Comparison of ENCODE assay signal across 17 cellular contexts in genomic region chr6:53514677-53515076, GRCh38. TPM values are rescaled to one million over a fixed set of nuclear protein-coding genes. Genes with fewer than 3 reads are reported as not detected.
A peak's percentile ranks its signal among the peaks of the same experiment; 100 is the strongest.
DNase-seq lines count a peak whose midpoint lies in the region; ATAC-seq and TF ChIP-seq lines count a peak whose summit lies in the region.
"Had no signal": no experiment of that assay in that cellular context is flagged by ENCODE, and none has a peak within 500 bp of the region (broad histone marks: within the 10 kb centered on the region; RNA-seq: fewer than 3 reads in every experiment).

No MANE protein-coding gene starts in this region.

- H3K27ac Mint-ChIP-seq in nephron: peak overlapping the region in 2 of 3 experiments; percentile 27 to 36
- H3K27ac Mint-ChIP-seq: CD8-positive, alpha-beta T cell had no signal

- peaks cover 32% of the 10 kb centered on the region for H3K36me3 Mint-ChIP-seq in nephron (ENCODE audit: low read depth)

- peak overlapping the region; percentile 93 for H3K27ac ChIP-seq in 22Rv1
- peak overlapping the region; percentile 83 for H3K27ac ChIP-seq in VCaP
- H3K27ac ChIP-seq: C4-2B, GM23248, HL-60 had no signal

- no peaks in the 10 kb centered on the region for H3K27me3 Mint-ChIP-seq in nephron (ENCODE audit: low read depth)

- ATAC-seq in left lobe of liver (peak; percentile 76), GM18519 (IDR thresholded peaks at IDR 0.05; ENCODE audit: low FRiP score, unreplicated experiment) (no peak)
- ATAC-seq: CD8-positive, alpha-beta T cell; HCT116 had no signal

- peaks cover 24% of the 10 kb centered on the region for H3K4me1 Mint-ChIP-seq in nephron

- no peaks in the 10 kb centered on the region for H3K9me3 Mint-ChIP-seq in nephron
- H3K9me3 Mint-ChIP-seq: CD8-positive, alpha-beta T cell had no signal

- TF ChIP-seq CTCF in 22Rv1 (IDR thresholded peaks at IDR 0.05) (no peak), VCaP (conservative IDR thresholded peaks at IDR 0.05) (no peak), nephron (IDR thresholded peaks at IDR 0.05; ENCODE audit: unreplicated experiment in 3 of 3) (no peak)

- DNase-seq in left lobe of liver (ENCODE audit: low spot score): peak; percentile 65
- DNase-seq in globus pallidus (ENCODE audit: low spot score): no peak
- DNase-seq in Kasumi-1 (lab: John Stamatoyannopoulos, UW): no peak
- no peak for DNase-seq in cardiac septum (ENCODE audit: low spot score)
- DNase-seq: BE2C; CD8-positive, alpha-beta T cell; COR-L47; DND-41; GDM1; GM23248 had no signal

- H3K4me3 Mint-ChIP-seq in nephron: no peak overlapping the region
- H3K4me3 Mint-ChIP-seq: CD8-positive, alpha-beta T cell had no signal

- intact Hi-C loops in cardiac septum (cut with DNase I): no loop called here

RNA-seq across cellular contexts. Expression of gene GCLC, which starts 30.2 kb away (rescaled TPM):
- total RNA-seq in left lobe of liver (97.5 TPM), cardiac septum (33.0 TPM)
